ENCODE assay signal across 8 cellular contexts in the genomic region with DNA sequence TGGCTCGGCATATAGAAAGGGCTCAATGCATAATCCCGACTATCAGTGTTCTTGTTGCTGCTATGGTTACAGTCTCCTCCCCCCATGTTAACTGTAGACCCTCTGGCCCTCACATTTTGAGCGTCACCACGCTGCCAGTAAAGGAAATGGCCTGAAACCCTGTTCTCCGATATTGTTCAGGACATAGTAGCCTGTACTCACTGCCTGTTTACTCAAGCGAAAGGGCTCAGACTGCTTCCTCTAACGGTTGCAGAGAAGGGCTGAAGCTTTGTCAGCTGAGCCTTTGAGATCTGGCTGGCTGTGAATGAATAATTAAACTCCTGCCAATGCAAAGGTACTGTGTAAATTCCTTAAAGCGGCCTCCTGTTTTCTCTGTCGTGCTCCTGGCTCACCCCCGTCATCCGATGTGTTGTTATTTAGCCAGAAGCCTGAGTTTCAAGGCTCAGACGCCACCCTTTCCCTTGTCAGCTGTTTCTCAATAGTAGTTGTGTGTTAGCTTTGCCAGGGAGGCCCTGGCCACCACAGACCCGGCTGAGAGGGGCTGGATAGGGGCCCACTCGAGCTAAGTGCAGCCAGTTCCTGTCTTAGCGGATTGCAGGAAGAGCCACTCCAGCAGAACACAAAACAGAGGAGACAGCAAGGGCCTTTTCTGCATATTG.
DNase-seq lines count a peak whose midpoint lies in the region; TF ChIP-seq lines count a peak whose summit lies in the region.

No MANE protein-coding gene starts in this region.

- in situ Hi-C loops in KBM-7 (cut with MboI; ENCODE audit: low pct_unique_long_range_greater_than_20kb, low sequenced_read_pairs) (no loop called here), GM13977 (cut with MboI; ENCODE audit: low pct_unique_long_range_greater_than_20kb, low sequenced_read_pairs, unreplicated experiment) (no loop called here)

- H3K27ac ChIP-seq in angular gyrus (ENCODE audit: low read depth, low read length) (peak overlapping the region; percentile 16), skin epidermis (peak overlapping the region in 20 of 21 experiments; percentile 24 to 89 (median 70))

- no peak for TF ChIP-seq CTCF in GM13977 (IDR thresholded peaks at IDR 0.05; ENCODE audit: extremely low read depth, insufficient read depth, missing control alignments)

- H3K4me3 ChIP-seq in skin epidermis, result no peak overlapping the region

- DNase-seq in GF-D8 (lab: John Stamatoyannopoulos, UW) (peak; percentile 79), KBM-7 (peak; percentile 88), inferior parietal cortex (ENCODE audit: extremely low spot score) (peak; percentile 45), GM13977 (ENCODE audit: low spot score) (no peak), NCI-H128 (lab: John Stamatoyannopoulos, UW; ENCODE audit: unreplicated experiment) (no peak)
- no peak for DNase-seq in activated CD8-positive, alpha-beta memory T cell treated with anti-CD3 and anti-CD28 coated beads, Interleukin-2, amount 50 U/mL, for 4 hours

Comparison
In these comparisons a context has a peak if more than half of its experiments do, and no peak if none do; other contexts are left out.
1. DNase-seq: peak in GF-D8 (single experiment), KBM-7 (single experiment) and inferior parietal cortex (single experiment); none in GM13977 (single experiment), activated CD8-positive, alpha-beta memory T cell treated with anti-CD3 and anti-CD28 coated beads, Interleukin-2, amount 50 U/mL, for 4 hours (single experiment) and NCI-H128 (single experiment).